Comparison of ENCODE assay signal across 18 cellular contexts in genomic region chr12:132951649-132952048, GRCh38.
"Had no signal": no experiment of that assay in that cellular context is flagged by ENCODE, and none has a peak within 500 bp of the region (broad histone marks: within the 10 kb centered on the region; RNA-seq: fewer than 3 reads in every experiment).

No MANE protein-coding gene starts in this region.

- DNase-seq: activated B cell treated with CpG ODN at 0.5 μM for 24 hours; activated CD4-positive, alpha-beta memory T cell treated with anti-CD3 and anti-CD28 coated beads for 36 hours; activated CD4-positive, alpha-beta T cell treated with anti-CD3 and anti-CD28 coated beads for 4 hours; activated CD8-positive, alpha-beta memory T cell treated with anti-CD3 and anti-CD28 coated beads, Interleukin-2, amount 10 ng/mL, durations not matched to agents 7 days and 5 days; amniotic stem cell; dermis blood vessel endothelial cell; left ventricle myocardium superior; natural killer cell; pancreas; sigmoid colon; stimulated activated naive B cell treated with anti-CD40 and anti-IgM and Interleukin-4, amounts not matched to agents 10 μg/mL and 1 μg/mL and 100 μg/mL, for 72 hours; T-cell; thyroid gland had no signal

- H3K27me3 Mint-ChIP-seq: activated B cell treated with CpG ODN at 0.5 μM for 24 hours; activated CD4-positive, alpha-beta memory T cell treated with anti-CD3 and anti-CD28 coated beads for 36 hours; activated CD8-positive, alpha-beta memory T cell treated with anti-CD3 and anti-CD28 coated beads, Interleukin-2, amount 10 ng/mL, durations not matched to agents 7 days and 5 days; activated naive CD8-positive, alpha-beta T cell; stimulated activated naive B cell treated with anti-CD40 and anti-IgM and Interleukin-4, amounts not matched to agents 10 μg/mL and 1 μg/mL and 100 μg/mL, for 72 hours; T-cell had no signal

- H3K4me1 ChIP-seq: pancreas had no signal

- H3K9me3 ChIP-seq: pancreas, thyroid gland had no signal

- H3K36me3 Mint-ChIP-seq: natural killer cell had no signal

- H3K36me3 ChIP-seq: cardiac muscle cell, neutrophil, thyroid gland had no signal

- H3K27ac ChIP-seq: cardiac muscle cell, neutrophil, pancreas, sigmoid colon, spleen, thyroid gland had no signal

- ATAC-seq: activated CD8-positive, alpha-beta memory T cell treated with anti-CD3 and anti-CD28 coated beads, Interleukin-2, amount 10 ng/mL, durations not matched to agents 7 days and 5 days; left ventricle myocardium superior; pancreas; stimulated activated naive B cell treated with anti-CD40 and anti-IgM and Interleukin-4, amounts not matched to agents 10 μg/mL and 1 μg/mL and 100 μg/mL, for 72 hours; T-cell had no signal

- H3K4me3 ChIP-seq: cardiac muscle cell, pancreas, sigmoid colon, spleen, thyroid gland had no signal

- H3K27ac Mint-ChIP-seq: activated B cell treated with CpG ODN at 0.5 μM for 24 hours; activated CD4-positive, alpha-beta memory T cell treated with anti-CD3 and anti-CD28 coated beads for 36 hours; activated CD8-positive, alpha-beta memory T cell treated with anti-CD3 and anti-CD28 coated beads, Interleukin-2, amount 10 ng/mL, durations not matched to agents 7 days and 5 days; activated naive CD8-positive, alpha-beta T cell; stimulated activated naive B cell treated with anti-CD40 and anti-IgM and Interleukin-4, amounts not matched to agents 10 μg/mL and 1 μg/mL and 100 μg/mL, for 72 hours; T-cell had no signal

- H3K27me3 ChIP-seq: cardiac muscle cell, neutrophil, pancreas, sigmoid colon, spleen, thyroid gland had no signal

- H3K9me3 Mint-ChIP-seq: activated B cell treated with CpG ODN at 0.5 μM for 24 hours had no signal

- H3K4me3 Mint-ChIP-seq: activated B cell treated with CpG ODN at 0.5 μM for 24 hours; activated CD4-positive, alpha-beta memory T cell treated with anti-CD3 and anti-CD28 coated beads for 36 hours; activated CD8-positive, alpha-beta memory T cell treated with anti-CD3 and anti-CD28 coated beads, Interleukin-2, amount 10 ng/mL, durations not matched to agents 7 days and 5 days; activated naive CD8-positive, alpha-beta T cell; natural killer cell; stimulated activated naive B cell treated with anti-CD40 and anti-IgM and Interleukin-4, amounts not matched to agents 10 μg/mL and 1 μg/mL and 100 μg/mL, for 72 hours; T-cell had no signal

- FAIRE-seq: frontal cortex, pancreas had no signal
